In the genomic region with DNA sequence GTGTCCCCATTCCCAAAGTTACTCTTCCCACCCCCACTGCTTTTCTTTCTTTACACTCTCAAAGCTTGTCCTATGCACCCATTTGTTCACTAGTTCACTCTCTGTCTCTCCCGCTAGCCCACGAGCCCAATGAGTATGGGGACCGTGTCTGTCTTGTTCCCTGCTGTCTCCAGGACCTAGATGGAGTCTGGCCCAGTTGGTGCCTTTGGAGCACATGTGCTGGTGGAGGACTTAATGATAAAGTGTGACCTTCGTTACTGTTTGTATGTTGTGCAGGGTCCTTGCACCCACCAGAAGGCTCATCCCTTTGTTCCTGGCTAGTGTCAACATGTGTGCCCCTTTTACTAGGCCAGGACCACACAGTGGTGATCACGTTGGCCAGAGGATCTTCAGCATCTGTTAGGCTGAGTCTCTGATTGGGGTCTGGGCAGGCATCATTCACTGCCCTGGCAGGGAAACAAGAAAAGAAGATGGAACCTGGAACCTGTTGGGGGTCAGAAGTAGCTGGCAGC, we compare ENCODE assay signal across 10 cellular contexts. TPM values are rescaled to one million over a fixed set of nuclear protein-coding genes. Genes with fewer than 3 reads are reported as not detected.
A peak's percentile ranks its signal among the peaks of the same experiment; 100 is the strongest.
DNase-seq lines count a peak whose midpoint lies in the region; ATAC-seq, FAIRE-seq and TF ChIP-seq lines count a peak whose summit lies in the region.
"Had no signal": no experiment of that assay in that cellular context is flagged by ENCODE, and none has a peak within 500 bp of the region (broad histone marks: within the 10 kb centered on the region; RNA-seq: fewer than 3 reads in every experiment).

No MANE protein-coding gene starts in this region.

- TF ChIP-seq CTCF in pancreas (IDR thresholded peaks at IDR 0.05): no peak

- H3K4me3 Mint-ChIP-seq in activated naive CD8-positive, alpha-beta T cell: peak overlapping the region; percentile 97

- peaks cover 32% of the 10 kb centered on the region for H3K36me3 Mint-ChIP-seq in activated naive CD8-positive, alpha-beta T cell

- DNase-seq in pancreas (no peak), kidney glomerular epithelial cell (lab: John Stamatoyannopoulos, UW) (no peak)
- DNase-seq in stimulated activated CD4-positive, alpha-beta T cell treated with anti-CD3 and anti-CD28 coated beads, Interleukin-2, amount 100 ng/mL, for 48 hours: no peak
- DNase-seq: effector CD8-positive, alpha-beta T cell; NCI-H2029 treated with DMSO at 0.1 percent for 48 hours; small intestine had no signal

- ATAC-seq in pancreas (no peak), esophagus mucosa (no peak)

- peaks cover 86% of the 10 kb centered on the region for H3K4me1 Mint-ChIP-seq in activated naive CD8-positive, alpha-beta T cell (ENCODE audit: low read depth)

- H3K27ac ChIP-seq in KOPT-K1 (ENCODE audit: low read depth, low read length, poor library complexity, severe bottlenecking): peak overlapping the region; percentile 98
- peak overlapping the region; percentile 74 to 99 (median 90) for H3K27ac ChIP-seq in pancreas

- H3K4me3 ChIP-seq in pancreas: no peak overlapping the region

- no peaks in the 10 kb centered on the region for H3K27me3 ChIP-seq in pancreas

- peaks cover 64% of the 10 kb centered on the region for H3K36me3 ChIP-seq in KOPT-K1 (ENCODE audit: insufficient read depth, low read length)
- peaks cover 0 to 20% (median 12%) of the 10 kb centered on the region in 3 donors for H3K36me3 ChIP-seq in pancreas

- 61 to 65% methylated on average over 5 of the region's 5 CpGs for WGBS in pancreas, 2 donors

- no peaks in the 10 kb centered on the region for H3K9me3 Mint-ChIP-seq in activated naive CD8-positive, alpha-beta T cell (ENCODE audit: low read depth)

- FAIRE-seq in pancreas (lab: Jason Lieb, UNC): no peak
- FAIRE-seq: H54, small intestine had no signal

- H3K9me3 ChIP-seq in KOPT-K1 (ENCODE audit: insufficient read depth, low read length, poor library complexity, severe bottlenecking): no peaks in the 10 kb centered on the region
- no peaks in the 10 kb centered on the region for H3K9me3 ChIP-seq in pancreas

- intact Hi-C loops in pancreas (cut with DNase I): no loop called here

- peaks cover 73 to 94% (median 75%) of the 10 kb centered on the region in 3 donors for H3K4me1 ChIP-seq in pancreas

- H3K27me3 Mint-ChIP-seq in activated naive CD8-positive, alpha-beta T cell: no peaks in the 10 kb centered on the region

- peak overlapping the region; percentile 100 for H3K27ac Mint-ChIP-seq in activated naive CD8-positive, alpha-beta T cell

RNA-seq across cellular contexts. Expression of gene CISH, which starts 7.4 kb away (rescaled TPM):
- total RNA-seq in pancreas (10 to 100 TPM in 3 of 6 donors, 1 to 10 TPM in 3; 6.2 to 21.0 (median 9.5) TPM), esophagus mucosa (4.8 TPM)
- 10 to 100 TPM; 11.3 to 21.5 TPM for polyA plus RNA-seq in pancreas

RNA-seq across cellular contexts. Expression of gene MAPKAPK3, which starts 12.8 kb away (rescaled TPM):
- total RNA-seq in pancreas (10 to 100 TPM; 21.9 to 30.6 (median 24.6) TPM), esophagus mucosa (50.5 TPM)
- polyA plus RNA-seq in pancreas: 10 to 100 TPM; 15.8 to 17.0 TPM

RNA-seq across cellular contexts. Expression of gene HEMK1, which starts 34.8 kb away (rescaled TPM):
- total RNA-seq in pancreas (10 to 100 TPM in 5 of 6 donors, 1 to 10 TPM in 1; 9.6 to 20.2 (median 11.8) TPM), esophagus mucosa (11.0 TPM)
- 10 to 100 TPM; 20.4 to 21.8 TPM for polyA plus RNA-seq in pancreas

RNA-seq across cellular contexts. Expression of gene C3orf18, which starts 36.6 kb away (rescaled TPM):
- 1 to 10 TPM; 3.2 to 5.6 (median 4.5) TPM for total RNA-seq in pancreas
- 1 to 10 TPM; 5.3 to 8.9 TPM for polyA plus RNA-seq in pancreas
- total RNA-seq in esophagus mucosa: 0.68 TPM
